ENCODE assay signal across 1 cellular context in the genomic region with DNA sequence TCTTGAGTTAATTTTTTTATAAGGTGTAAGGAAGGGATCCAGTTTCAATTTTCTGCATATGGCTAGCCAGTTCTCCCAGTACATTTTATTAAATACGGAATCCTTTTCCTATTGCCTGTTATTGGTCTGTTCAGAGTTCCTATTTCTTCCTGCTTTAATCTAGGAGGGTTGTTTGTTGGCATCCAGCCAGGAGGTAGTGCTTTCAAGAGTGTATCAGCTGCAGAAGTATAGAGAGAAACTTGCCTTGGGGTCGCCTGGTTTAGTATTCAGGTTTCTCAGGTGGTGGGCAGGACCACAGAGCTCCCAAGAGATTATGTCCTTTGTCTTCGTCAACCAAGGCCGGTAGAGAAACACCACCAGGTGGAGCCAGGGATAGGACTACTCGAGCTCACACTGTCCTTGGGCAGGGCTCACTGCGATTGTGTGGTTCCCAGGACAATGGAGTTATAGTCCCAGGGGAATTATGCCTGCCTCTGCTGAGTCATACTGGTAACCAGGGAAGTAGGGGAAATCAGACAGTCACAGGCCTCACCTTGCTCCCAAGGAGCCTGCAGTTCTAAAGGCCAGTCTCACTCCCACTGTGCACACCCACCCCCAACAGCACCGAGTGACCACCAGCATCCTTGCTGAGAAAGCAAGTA.
TF ChIP-seq lines count a peak whose summit lies in the region.

No MANE protein-coding gene starts in this region.

TF ChIP-seq in HCT116, 20 proteins besides CTCF, POLR2A, EP300 and RAD21:
- TF ChIP-seq, protein P1, sequence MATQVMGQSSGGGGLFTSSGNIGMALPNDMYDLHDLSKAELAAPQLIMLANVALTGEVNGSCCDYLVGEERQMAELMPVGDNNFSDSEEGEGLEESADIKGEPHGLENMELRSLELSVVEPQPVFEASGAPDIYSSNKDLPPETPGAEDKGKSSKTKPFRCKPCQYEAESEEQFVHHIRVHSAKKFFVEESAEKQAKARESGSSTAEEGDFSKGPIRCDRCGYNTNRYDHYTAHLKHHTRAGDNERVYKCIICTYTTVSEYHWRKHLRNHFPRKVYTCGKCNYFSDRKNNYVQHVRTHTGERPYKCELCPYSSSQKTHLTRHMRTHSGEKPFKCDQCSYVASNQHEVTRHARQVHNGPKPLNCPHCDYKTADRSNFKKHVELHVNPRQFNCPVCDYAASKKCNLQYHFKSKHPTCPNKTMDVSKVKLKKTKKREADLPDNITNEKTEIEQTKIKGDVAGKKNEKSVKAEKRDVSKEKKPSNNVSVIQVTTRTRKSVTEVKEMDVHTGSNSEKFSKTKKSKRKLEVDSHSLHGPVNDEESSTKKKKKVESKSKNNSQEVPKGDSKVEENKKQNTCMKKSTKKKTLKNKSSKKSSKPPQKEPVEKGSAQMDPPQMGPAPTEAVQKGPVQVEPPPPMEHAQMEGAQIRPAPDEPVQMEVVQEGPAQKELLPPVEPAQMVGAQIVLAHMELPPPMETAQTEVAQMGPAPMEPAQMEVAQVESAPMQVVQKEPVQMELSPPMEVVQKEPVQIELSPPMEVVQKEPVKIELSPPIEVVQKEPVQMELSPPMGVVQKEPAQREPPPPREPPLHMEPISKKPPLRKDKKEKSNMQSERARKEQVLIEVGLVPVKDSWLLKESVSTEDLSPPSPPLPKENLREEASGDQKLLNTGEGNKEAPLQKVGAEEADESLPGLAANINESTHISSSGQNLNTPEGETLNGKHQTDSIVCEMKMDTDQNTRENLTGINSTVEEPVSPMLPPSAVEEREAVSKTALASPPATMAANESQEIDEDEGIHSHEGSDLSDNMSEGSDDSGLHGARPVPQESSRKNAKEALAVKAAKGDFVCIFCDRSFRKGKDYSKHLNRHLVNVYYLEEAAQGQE (IDR thresholded peaks at IDR 0.05; ENCODE audit: low read depth) = no peak
- TF ChIP-seq CBX3 (IDR thresholded peaks at IDR 0.05; ENCODE audit: low read depth) = 0 out of 2 replicates have a peak, but pooled peaks have one; percentile 31
TF ChIP-seq in HCT116: peak in this region for 1.
